In genomic region chr2:234038076-234038802, GRCh38 we compare ENCODE assay signal across 26 cellular contexts. TPM values are rescaled to one million over a fixed set of nuclear protein-coding genes. Genes with fewer than 3 reads are reported as not detected.
"Had no signal": no experiment of that assay in that cellular context is flagged by ENCODE, and none has a peak within 500 bp of the region (broad histone marks: within the 10 kb centered on the region; RNA-seq: fewer than 3 reads in every experiment).

No MANE protein-coding gene starts in this region.

- H3K27ac ChIP-seq: body of pancreas, foreskin keratinocyte, tibial artery had no signal

- H3K4me3 ChIP-seq: body of pancreas, tibial artery had no signal

- H3K36me3 ChIP-seq: tibial artery had no signal

- H3K9me3 ChIP-seq: body of pancreas had no signal

- DNase-seq: activated B cell treated with CpG ODN at 0.5 μM for 24 hours; activated CD4-positive, alpha-beta memory T cell treated with anti-CD3 and anti-CD28 coated beads for 36 hours; activated CD4-positive, alpha-beta T cell treated with anti-CD3 and anti-CD28 coated beads for 4 hours; activated naive CD4-positive, alpha-beta T cell; activated naive CD8-positive, alpha-beta T cell treated with anti-CD3 and anti-CD28 coated beads for 36 hours; activated T-cell treated with anti-CD3 and anti-CD28 coated beads for 4 hours; amygdala; body of pancreas; endodermal cell; foreskin keratinocyte; kidney; midbrain; naive B cell; stimulated activated CD4-positive, alpha-beta T cell treated with anti-CD3 and anti-CD28 coated beads, Interleukin-2, amount 100 ng/mL, for 24 hours; stimulated activated naive CD4-positive, alpha-beta T cell treated with Interleukin-2 at 50 U/mL for 16 hours; T-cell; tibial artery had no signal

- H3K27me3 Mint-ChIP-seq: activated CD4-positive, alpha-beta memory T cell treated with anti-CD3 and anti-CD28 coated beads for 36 hours; activated naive CD8-positive, alpha-beta T cell treated with anti-CD3 and anti-CD28 coated beads for 36 hours had no signal

- H3K27me3 ChIP-seq: body of pancreas, foreskin keratinocyte, tibial artery had no signal

- H3K4me1 ChIP-seq: body of pancreas, foreskin keratinocyte, tibial artery had no signal

- H3K27ac Mint-ChIP-seq: activated B cell treated with CpG ODN at 0.5 μM for 24 hours; activated CD4-positive, alpha-beta memory T cell treated with anti-CD3 and anti-CD28 coated beads for 36 hours; activated naive CD8-positive, alpha-beta T cell treated with anti-CD3 and anti-CD28 coated beads for 36 hours; endodermal cell; T-cell had no signal

- FAIRE-seq: colon, kidney had no signal

- H3K4me1 Mint-ChIP-seq: activated B cell treated with CpG ODN at 0.5 μM for 24 hours; activated naive CD8-positive, alpha-beta T cell treated with anti-CD3 and anti-CD28 coated beads for 36 hours; endodermal cell; naive B cell; neural crest cell had no signal

- H3K9me3 Mint-ChIP-seq: endodermal cell had no signal

- H3K4me3 Mint-ChIP-seq: activated B cell treated with CpG ODN at 0.5 μM for 24 hours; activated CD4-positive, alpha-beta memory T cell treated with anti-CD3 and anti-CD28 coated beads for 36 hours; activated naive CD8-positive, alpha-beta T cell treated with anti-CD3 and anti-CD28 coated beads for 36 hours; endodermal cell; naive B cell; neural crest cell; T-cell had no signal

RNA-seq across cellular contexts. Expression of gene SPP2, which starts 12.3 kb away (rescaled TPM):
- total RNA-seq: activated B cell treated with CpG ODN at 0.5 μM for 24 hours; activated CD4-positive, alpha-beta memory T cell treated with anti-CD3 and anti-CD28 coated beads for 36 hours; activated naive CD8-positive, alpha-beta T cell treated with anti-CD3 and anti-CD28 coated beads for 36 hours; body of pancreas; cardiac septum; endodermal cell; epithelial cell of proximal tubule; foreskin keratinocyte; kidney; lung microvascular endothelial cell; neural crest cell; osteocyte; sciatic nerve; subcutaneous adipose tissue; T-cell; urinary bladder had no signal
- polyA plus RNA-seq: foreskin keratinocyte, urinary bladder had no signal
